ENCODE assay signal across 31 cellular contexts in genomic region chr20:54481442-54481841, GRCh38. TPM values are rescaled to one million over a fixed set of nuclear protein-coding genes. Genes with fewer than 3 reads are reported as not detected.
"Had no signal": no experiment of that assay in that cellular context is flagged by ENCODE, and none has a peak within 500 bp of the region (broad histone marks: within the 10 kb centered on the region; RNA-seq: fewer than 3 reads in every experiment).

No MANE protein-coding gene starts in this region.

- H3K4me3 ChIP-seq: neural progenitor cell, ovary, psoas muscle, right lobe of liver, sigmoid colon, stomach, suprapubic skin, testis, tibial artery, transverse colon, upper lobe of left lung, vagina had no signal

- H3K4me3 Mint-ChIP-seq: naive B cell; naive thymus-derived CD8-positive, alpha-beta T cell; natural killer cell treated with Interleukin-12 subunit alpha and Interleukin-12 subunit beta and Interleukin-15 and Interleukin-18, amount 100 ng/mL, for 72 hours; nephron progenitor cell; neural progenitor cell; stimulated activated effector memory CD8-positive, alpha-beta T cell treated with anti-CD3 and anti-CD28 coated beads, Interleukin-12 subunit alpha, Interleukin-12 subunit beta, amount 100 ng/mL, for 72 hours; stimulated activated naive B cell treated with anti-CD40 and anti-IgM and Interleukin-4, amounts not matched to agents 10 μg/mL and 1 μg/mL and 100 μg/mL, for 72 hours; stimulated activated naive CD8-positive, alpha-beta T cell treated with anti-CD3 and anti-CD28 coated beads, Interleukin-15, Interleukin-2, amounts not matched to agents 100 ng/mL and 50 ng/mL, for 24 hours had no signal

- H3K4me2 ChIP-seq: neural progenitor cell had no signal

- H3K9me3 Mint-ChIP-seq: natural killer cell treated with Interleukin-12 subunit alpha and Interleukin-12 subunit beta and Interleukin-15 and Interleukin-18, amount 100 ng/mL, for 72 hours; nephron progenitor cell; stimulated activated naive B cell treated with anti-CD40 and anti-IgM and Interleukin-4, amounts not matched to agents 10 μg/mL and 1 μg/mL and 100 μg/mL, for 72 hours had no signal

- H3K9me3 ChIP-seq: ovary, psoas muscle, right lobe of liver, sigmoid colon, stomach, suprapubic skin, testis, tibial artery, transverse colon, upper lobe of left lung, vagina had no signal

- H3K27me3 ChIP-seq: ovary, testis, tibial artery, vagina had no signal

- H2AFZ ChIP-seq: neural progenitor cell, parathyroid adenoma had no signal

- H3K27ac ChIP-seq: neural progenitor cell, ovary, parathyroid adenoma, psoas muscle, right lobe of liver, sigmoid colon, stomach, suprapubic skin, testis, tibial artery, transverse colon, upper lobe of left lung, vagina had no signal

- H3K4me1 Mint-ChIP-seq: stimulated activated effector memory CD8-positive, alpha-beta T cell treated with anti-CD3 and anti-CD28 coated beads, Interleukin-12 subunit alpha, Interleukin-12 subunit beta, amount 100 ng/mL, for 72 hours had no signal

- H3K9ac ChIP-seq: neural progenitor cell, parathyroid adenoma had no signal

- H3K79me2 ChIP-seq: parathyroid adenoma had no signal

- H3K36me3 Mint-ChIP-seq: naive B cell; naive thymus-derived CD8-positive, alpha-beta T cell; natural killer cell treated with Interleukin-12 subunit alpha and Interleukin-12 subunit beta and Interleukin-15 and Interleukin-18, amount 100 ng/mL, for 72 hours; stimulated activated effector memory CD8-positive, alpha-beta T cell treated with anti-CD3 and anti-CD28 coated beads, Interleukin-12 subunit alpha, Interleukin-12 subunit beta, amount 100 ng/mL, for 72 hours; stimulated activated naive B cell treated with anti-CD40 and anti-IgM and Interleukin-4, amounts not matched to agents 10 μg/mL and 1 μg/mL and 100 μg/mL, for 72 hours had no signal

- H3K27ac Mint-ChIP-seq: naive thymus-derived CD8-positive, alpha-beta T cell; natural killer cell treated with Interleukin-12 subunit alpha and Interleukin-12 subunit beta and Interleukin-15 and Interleukin-18, amount 100 ng/mL, for 72 hours; nephron progenitor cell; neural progenitor cell; progenitor cell of endocrine pancreas; stimulated activated effector memory CD8-positive, alpha-beta T cell treated with anti-CD3 and anti-CD28 coated beads, Interleukin-12 subunit alpha, Interleukin-12 subunit beta, amount 100 ng/mL, for 72 hours; stimulated activated naive B cell treated with anti-CD40 and anti-IgM and Interleukin-4, amounts not matched to agents 10 μg/mL and 1 μg/mL and 100 μg/mL, for 72 hours; stimulated activated naive CD8-positive, alpha-beta T cell treated with anti-CD3 and anti-CD28 coated beads, Interleukin-15, Interleukin-2, amounts not matched to agents 100 ng/mL and 50 ng/mL, for 24 hours had no signal

- H3K36me3 ChIP-seq: neural progenitor cell, ovary, right lobe of liver, sigmoid colon, stomach, suprapubic skin, tibial artery, transverse colon, upper lobe of left lung, vagina had no signal

- DNase-seq: naive B cell; naive thymus-derived CD8-positive, alpha-beta T cell; nephron progenitor cell; occipital lobe; ovary; posterior cingulate gyrus; psoas muscle; right lobe of liver; sigmoid colon; small intestine; stimulated activated CD4-positive, alpha-beta T cell treated with anti-CD3 and anti-CD28 coated beads, Interleukin-15, amount 100 ng/mL, for 24 hours; stimulated activated CD4-positive, alpha-beta T cell treated with anti-CD3 and anti-CD28 coated beads, Interleukin-2, amount 100 ng/mL, for 24 hours; stimulated activated CD4-positive, alpha-beta T cell treated with anti-CD3 and anti-CD28 coated beads, Interleukin-2, amount 100 ng/mL, for 48 hours; stimulated activated CD4-positive, alpha-beta T cell treated with anti-CD3 and anti-CD28 coated beads, Interleukin-4, amount 100 ng/mL, for 24 hours; stimulated activated naive B cell treated with anti-CD40 and anti-IgM and Interleukin-4, amounts not matched to agents 10 μg/mL and 1 μg/mL and 100 μg/mL, for 72 hours; stimulated activated naive CD4-positive, alpha-beta T cell treated with Interleukin-2 at 50 U/mL for 16 hours; stomach; substantia nigra; testis; tibial artery; transverse colon; upper lobe of left lung had no signal

- H3K4me1 ChIP-seq: parathyroid adenoma, right lobe of liver had no signal

- ATAC-seq: naive thymus-derived CD8-positive, alpha-beta T cell; natural killer cell treated with Interleukin-12 subunit alpha and Interleukin-12 subunit beta and Interleukin-15 and Interleukin-18, amount 100 ng/mL, for 72 hours; psoas muscle; right cardiac atrium; right lobe of liver; stimulated activated effector memory CD8-positive, alpha-beta T cell treated with anti-CD3 and anti-CD28 coated beads, Interleukin-12 subunit alpha, Interleukin-12 subunit beta, amount 100 ng/mL, for 72 hours; stimulated activated naive B cell treated with anti-CD40 and anti-IgM and Interleukin-4, amounts not matched to agents 10 μg/mL and 1 μg/mL and 100 μg/mL, for 72 hours had no signal

RNA-seq across cellular contexts. Expression of gene DOK5, which starts 6.0 kb away (rescaled TPM):
- total RNA-seq: naive thymus-derived CD8-positive, alpha-beta T cell had no signal
